ENCODE assay signal across 24 cellular contexts in genomic region chr15:28082891-28083688, GRCh38. TPM values are rescaled to one million over a fixed set of nuclear protein-coding genes. Genes with fewer than 3 reads are reported as not detected.
"Had no signal": no experiment of that assay in that cellular context is flagged by ENCODE, and none has a peak within 500 bp of the region (broad histone marks: within the 10 kb centered on the region; RNA-seq: fewer than 3 reads in every experiment).

No MANE protein-coding gene starts in this region.

- DNase-seq: activated CD4-positive, alpha-beta T cell treated with anti-CD3 and anti-CD28 coated beads, Interleukin-2, amount 10 ng/mL, durations not matched to agents 24 days and 14 days; activated CD4-positive, CD25-positive, alpha-beta regulatory T cell; activated CD8-positive, alpha-beta T cell treated with anti-CD3 and anti-CD28 coated beads for 36 hours; activated naive CD4-positive, alpha-beta T cell; activated naive CD8-positive, alpha-beta T cell treated with anti-CD3 and anti-CD28 coated beads for 36 hours; activated T-cell treated with anti-CD3 and anti-CD28 coated beads, Interleukin-2, amount 50 U/mL, for 1 hour; amniotic stem cell; effector memory CD8-positive, alpha-beta T cell; foreskin keratinocyte; glutamatergic neuron; hypothalamus; islet precursor cell; mesenchymal stem cell; nucleus accumbens; T-cell; T-helper 9 cell; uterus had no signal

- H3K27me3 ChIP-seq: foreskin keratinocyte, right atrium auricular region, tibial nerve, uterus had no signal

- H3K4me1 ChIP-seq: foreskin keratinocyte, tibial nerve, uterus had no signal

- H3K4me3 ChIP-seq: right atrium auricular region, tibial nerve, uterus had no signal

- H3K27ac ChIP-seq: foreskin keratinocyte, right atrium auricular region, tibial nerve, uterus had no signal

- H3K36me3 ChIP-seq: right atrium auricular region, tibial nerve, uterus had no signal

- H3K9me3 ChIP-seq: right atrium auricular region, uterus had no signal

RNA-seq across cellular contexts. Expression of gene OCA2, which starts 16.0 kb away (rescaled TPM):
- total RNA-seq: activated CD4-positive, alpha-beta T cell treated with anti-CD3 and anti-CD28 coated beads, Interleukin-2, amount 10 ng/mL, durations not matched to agents 24 days and 14 days; activated CD8-positive, alpha-beta T cell treated with anti-CD3 and anti-CD28 coated beads for 36 hours; activated naive CD8-positive, alpha-beta T cell treated with anti-CD3 and anti-CD28 coated beads for 36 hours; activated T-helper 17 cell treated with anti-CD3 and anti-CD28 coated beads, Interleukin-2, amount 50 U/mL, for 72 hours; cardiac septum; dermis microvascular lymphatic vessel endothelial cell; fibroblast of lung; natural killer cell treated with Interleukin-12 subunit alpha and Interleukin-12 subunit beta and Interleukin-15 and Interleukin-18, amount 100 ng/mL, for 72 hours had no signal
- polyA plus RNA-seq: fibroblast of lung had no signal
